In the genomic region with DNA sequence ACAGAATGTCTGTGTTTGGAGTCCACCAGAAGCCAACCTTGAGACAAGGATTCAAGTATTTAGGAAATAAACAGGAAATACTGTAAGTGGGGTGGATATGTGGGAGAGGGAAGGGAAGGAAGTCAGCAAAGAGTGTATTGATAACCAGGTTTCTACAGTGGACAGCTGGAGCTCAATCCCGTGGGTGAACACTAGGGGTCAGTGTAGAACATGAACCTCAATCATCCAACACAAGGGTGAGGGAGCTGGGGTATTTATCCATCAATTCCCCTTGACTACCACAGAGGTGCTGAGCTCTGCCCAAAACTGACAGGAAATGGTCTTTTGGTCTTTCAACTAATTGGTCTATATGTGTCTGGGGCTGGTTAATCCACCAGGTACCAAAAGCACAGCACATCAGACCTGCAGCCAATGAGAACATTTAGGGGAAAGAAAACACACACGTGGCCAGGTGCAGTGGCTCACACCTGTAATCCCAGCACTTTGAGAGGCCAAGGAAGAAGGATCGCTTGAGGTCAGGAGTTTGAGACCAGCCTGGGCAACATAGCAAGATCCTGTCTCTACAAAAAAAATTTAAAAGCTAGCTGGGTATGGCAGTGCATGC, we compare ENCODE assay signal across 8 cellular contexts. TPM values are rescaled to one million over a fixed set of nuclear protein-coding genes. Genes with fewer than 3 reads are reported as not detected.
DNase-seq lines count a peak whose midpoint lies in the region; ATAC-seq and TF ChIP-seq lines count a peak whose summit lies in the region.

No MANE protein-coding gene starts in this region.

- CTCF ChIA-PET in RWPE1 (lab: Yijun Ruan, JAX), result interaction anchor here (0.5 to 2.0 kb wide), 7 partner anchors 10 to 320 kb away, joined by 3 to 7 read pairs (median 3); no protein-coding TSS in a partner anchor

- no peak overlapping the region for H3K4me3 Mint-ChIP-seq in activated naive CD8-positive, alpha-beta T cell treated with anti-CD3 and anti-CD28 coated beads, Interleukin-2, amount 10 ng/mL, durations not matched to agents 7 days and 5 days

- DNase-seq in NCI-H82 (lab: John Stamatoyannopoulos, UW) (peak; percentile 73), NCI-H82 treated with DMSO at 0.1 percent for 48 hours (lab: John Stamatoyannopoulos, UW; ENCODE audit: unreplicated experiment) (no peak), RWPE1 (ENCODE audit: low spot score) (no peak), iPS-NIHi7 (ENCODE audit: extremely low spot score) (peak; percentile 61), NCI-H2227 treated with DMSO at 0.1 percent for 48 hours (lab: John Stamatoyannopoulos, UW) (no peak), Ammon's horn (ENCODE audit: low spot score) (no peak)
- no peak for DNase-seq in activated naive CD8-positive, alpha-beta T cell treated with anti-CD3 and anti-CD28 coated beads, Interleukin-2, amount 10 ng/mL, durations not matched to agents 7 days and 5 days
- peak; percentile 16 for DNase-seq in stimulated activated CD8-positive, alpha-beta memory T cell treated with anti-CD3 and anti-CD28 coated beads, Interleukin-12 subunit alpha, Interleukin-12 subunit beta, amount 100 ng/mL, for 1 hour (ENCODE audit: low read depth)

- H3K27ac Mint-ChIP-seq in activated naive CD8-positive, alpha-beta T cell treated with anti-CD3 and anti-CD28 coated beads, Interleukin-2, amount 10 ng/mL, durations not matched to agents 7 days and 5 days, result no peak overlapping the region

- H3K27me3 Mint-ChIP-seq in activated naive CD8-positive, alpha-beta T cell treated with anti-CD3 and anti-CD28 coated beads, Interleukin-2, amount 10 ng/mL, durations not matched to agents 7 days and 5 days, result peaks cover 11% of the 10 kb centered on the region

- POLR2A ChIA-PET in RWPE1 (lab: Yijun Ruan, JAX; ENCODE audit: low non-redundant PET), result no interaction called here
- POLR2A ChIA-PET in activated naive CD8-positive, alpha-beta T cell treated with anti-CD3 and anti-CD28 coated beads, Interleukin-2, amount 10 ng/mL, durations not matched to agents 7 days and 5 days (lab: Charles Lee), result interaction anchor here (0.7 to 0.9 kb wide), 2 partner anchors 24 to 318 kb away, joined by 3 to 4 read pairs; partner anchors contain the start of gene AKAP8L

- H3K4me1 Mint-ChIP-seq in activated naive CD8-positive, alpha-beta T cell treated with anti-CD3 and anti-CD28 coated beads, Interleukin-2, amount 10 ng/mL, durations not matched to agents 7 days and 5 days, result peaks cover 1% of the 10 kb centered on the region

- TF ChIP-seq CTCF in RWPE1 (conservative IDR thresholded peaks at IDR 0.05; ENCODE audit: low read depth), result peak; percentile 74

- peak; percentile 60 for ATAC-seq in activated naive CD8-positive, alpha-beta T cell treated with anti-CD3 and anti-CD28 coated beads, Interleukin-2, amount 10 ng/mL, durations not matched to agents 7 days and 5 days (ENCODE audit: low read depth)

- H3K9me3 Mint-ChIP-seq in activated naive CD8-positive, alpha-beta T cell treated with anti-CD3 and anti-CD28 coated beads, Interleukin-2, amount 10 ng/mL, durations not matched to agents 7 days and 5 days, result peaks cover 15% of the 10 kb centered on the region

- peaks cover 3% of the 10 kb centered on the region for H3K36me3 Mint-ChIP-seq in activated naive CD8-positive, alpha-beta T cell treated with anti-CD3 and anti-CD28 coated beads, Interleukin-2, amount 10 ng/mL, durations not matched to agents 7 days and 5 days

- H3K27ac ChIP-seq in RWPE1, result no peak overlapping the region

RNA-seq across cellular contexts. Expression of gene SYDE1, which starts 5.6 kb away (rescaled TPM):
- total RNA-seq in activated naive CD8-positive, alpha-beta T cell treated with anti-CD3 and anti-CD28 coated beads, Interleukin-2, amount 10 ng/mL, durations not matched to agents 7 days and 5 days, result under 1 TPM; 0.33 to 0.34 TPM

RNA-seq across cellular contexts. Expression of gene OR1I1, which starts 19.6 kb away (rescaled TPM):
- not detected for total RNA-seq in activated naive CD8-positive, alpha-beta T cell treated with anti-CD3 and anti-CD28 coated beads, Interleukin-2, amount 10 ng/mL, durations not matched to agents 7 days and 5 days

RNA-seq across cellular contexts. Expression of gene CASP14, which starts 52.3 kb away (rescaled TPM):
- not detected for total RNA-seq in activated naive CD8-positive, alpha-beta T cell treated with anti-CD3 and anti-CD28 coated beads, Interleukin-2, amount 10 ng/mL, durations not matched to agents 7 days and 5 days

Comparison
In these comparisons a context has a peak if more than half of its experiments do, and no peak if none do; other contexts are left out.
1. DNase-seq: peak in NCI-H82 (single experiment), iPS-NIHi7 (single experiment) and stimulated activated CD8-positive, alpha-beta memory T cell treated with anti-CD3 and anti-CD28 coated beads, Interleukin-12 subunit alpha, Interleukin-12 subunit beta, amount 100 ng/mL, for 1 hour (single experiment); none in NCI-H82 treated with DMSO at 0.1 percent for 48 hours (single experiment), RWPE1 (single experiment), activated naive CD8-positive, alpha-beta T cell treated with anti-CD3 and anti-CD28 coated beads, Interleukin-2, amount 10 ng/mL, durations not matched to agents 7 days and 5 days (single experiment), NCI-H2227 treated with DMSO at 0.1 percent for 48 hours (single experiment) and Ammon's horn (single experiment).